In genomic region chr14:70624972-70625371, GRCh38 we compare ENCODE assay signal across 22 cellular contexts. TPM values are rescaled to one million over a fixed set of nuclear protein-coding genes. Genes with fewer than 3 reads are reported as not detected.
"Had no signal": no experiment of that assay in that cellular context is flagged by ENCODE, and none has a peak within 500 bp of the region (broad histone marks: within the 10 kb centered on the region; RNA-seq: fewer than 3 reads in every experiment).

No MANE protein-coding gene starts in this region.

- H3K4me3 ChIP-seq: ascending aorta, left lung, mucosa of descending colon, neural progenitor cell, tibial nerve had no signal

- H3K4me2 ChIP-seq: neural progenitor cell had no signal

- ATAC-seq: activated T-cell treated with anti-CD3 and anti-CD28 coated beads, Interleukin-2, amount 50 U/mL, for 72 hours; left lung; mucosa of descending colon; naive thymus-derived CD4-positive, alpha-beta T cell; right cardiac atrium had no signal

- H3K27ac ChIP-seq: ascending aorta, left lung, neural progenitor cell, tibial nerve had no signal

- H3K27me3 Mint-ChIP-seq: progenitor cell of endocrine pancreas; stimulated activated naive CD8-positive, alpha-beta T cell treated with anti-CD3 and anti-CD28 coated beads, Interleukin-15, Interleukin-2, amounts not matched to agents 100 ng/mL and 50 ng/mL, for 24 hours had no signal

- H3K27me3 ChIP-seq: ascending aorta, left lung, neural progenitor cell, tibial nerve had no signal

- H2AFZ ChIP-seq: neural progenitor cell had no signal

- H3K9ac ChIP-seq: neural progenitor cell had no signal

- H3K4me1 ChIP-seq: ascending aorta, left lung, neural progenitor cell, tibial nerve had no signal

- H3K4me3 Mint-ChIP-seq: activated T-cell treated with anti-CD3 and anti-CD28 coated beads, Interleukin-2, amount 50 U/mL, for 72 hours; dendritic cell treated with granulocyte-macrophage colony-stimulating factor and Interleukin-4, amounts not matched to agents 40 ng/mL and 50 ng/mL, for 4 days; naive thymus-derived CD4-positive, alpha-beta T cell; neural progenitor cell; stimulated activated naive CD8-positive, alpha-beta T cell treated with anti-CD3 and anti-CD28 coated beads, Interleukin-15, Interleukin-2, amounts not matched to agents 100 ng/mL and 50 ng/mL, for 24 hours had no signal

- H3K27ac Mint-ChIP-seq: activated T-cell treated with anti-CD3 and anti-CD28 coated beads, Interleukin-2, amount 50 U/mL, for 72 hours; dendritic cell treated with granulocyte-macrophage colony-stimulating factor and Interleukin-4, amounts not matched to agents 40 ng/mL and 50 ng/mL, for 4 days; naive thymus-derived CD4-positive, alpha-beta T cell; neural progenitor cell; progenitor cell of endocrine pancreas; stimulated activated naive CD8-positive, alpha-beta T cell treated with anti-CD3 and anti-CD28 coated beads, Interleukin-15, Interleukin-2, amounts not matched to agents 100 ng/mL and 50 ng/mL, for 24 hours had no signal

- DNase-seq: activated CD4-positive, alpha-beta T cell treated with anti-CD3 and anti-CD28 coated beads, Interleukin-2, amount 50 U/mL, for 4 hours; activated CD4-positive, CD25-positive, alpha-beta regulatory T cell treated with anti-CD3 and anti-CD28 coated beads, Interleukin-2, amount 50 U/mL, for 72 hours; activated effector memory CD4-positive, alpha-beta T cell treated with anti-CD3 and anti-CD28 coated beads, Interleukin-2, amount 50 U/mL, for 16 hours; activated naive CD4-positive, alpha-beta T cell treated with anti-CD3 and anti-CD28 coated beads, Interleukin-2, amount 50 U/mL, for 16 hours; activated T-cell treated with anti-CD3 and anti-CD28 coated beads, Interleukin-2, amount 50 U/mL, for 72 hours; effector CD8-positive, alpha-beta T cell; foreskin melanocyte; glutamatergic neuron; hypothalamus; left lung; mucosa of descending colon; naive thymus-derived CD4-positive, alpha-beta T cell; right cardiac atrium; small intestine; stimulated activated CD4-positive, alpha-beta T cell treated with anti-CD3 and anti-CD28 coated beads, Interleukin-15, amount 100 ng/mL, for 24 hours; stimulated activated CD4-positive, alpha-beta T cell treated with anti-CD3 and anti-CD28 coated beads, Interleukin-2, amount 100 ng/mL, for 48 hours had no signal

- H3K4me1 Mint-ChIP-seq: neural progenitor cell had no signal

RNA-seq across cellular contexts. Expression of gene TTC9, which starts 16.7 kb away (rescaled TPM):
- total RNA-seq: ascending aorta had no signal
